In genomic region chr17:57274162-57274561, GRCh38 we compare ENCODE assay signal across 1 cellular context.
TF ChIP-seq lines count a peak whose summit lies in the region.

No MANE protein-coding gene starts in this region.

TF ChIP-seq in K562, 482 proteins besides CTCF, POLR2A, EP300 and RAD21 (continued from another document):
- no peak for TF ChIP-seq ZNF407 (IDR thresholded peaks at IDR 0.05; ENCODE audit: low read depth)
